Comparison of ENCODE assay signal across 16 cellular contexts in genomic region chr2:150076281-150076680, GRCh38.
DNase-seq lines count a peak whose midpoint lies in the region; ATAC-seq, FAIRE-seq and TF ChIP-seq lines count a peak whose summit lies in the region.
"Had no signal": no experiment of that assay in that cellular context is flagged by ENCODE, and none has a peak within 500 bp of the region (broad histone marks: within the 10 kb centered on the region; RNA-seq: fewer than 3 reads in every experiment).

No MANE protein-coding gene starts in this region.

- no peak for FAIRE-seq in A549 (lab: Jason Lieb, UNC)

- POLR2A ChIA-PET in A549 (lab: Yijun Ruan, JAX), result no interaction called here

- H3K9me3 ChIP-seq in A549, result no peaks in the 10 kb centered on the region
- H3K9me3 ChIP-seq: neutrophil had no signal

- no peak for TF ChIP-seq EP300 in A549 (IDR thresholded peaks at IDR 0.05)

- no peak for TF ChIP-seq RAD21 in A549 (conservative IDR thresholded peaks at IDR 0.05 in 1 of 2, IDR thresholded peaks at IDR 0.05 in 1 of 2)

- H3K4me2 ChIP-seq in A549, result peak overlapping the region; percentile 7; the same call in 2 of the 3 replicates

- no peak for TF ChIP-seq CTCF in A549 (IDR thresholded peaks at IDR 0.05)

- peaks cover 19% of the 10 kb centered on the region for H3K4me1 ChIP-seq in A549

- no peak overlapping the region for H3K4me3 ChIP-seq in A549
- H3K4me3 ChIP-seq: cardiac muscle cell, lung had no signal

- peak overlapping the region; percentile 47 to 62; a peak in 5 of 6 replicates for H3K27ac ChIP-seq in A549
- H3K27ac ChIP-seq: cardiac muscle cell, neutrophil had no signal

- CTCF ChIA-PET in A549 (lab: Yijun Ruan, JAX), result no interaction called here

- DNase-seq in A549 (ENCODE audit: low read depth in 1 of 2, low spot score in 1 of 2) (peak in 1 of 2 experiments; percentile 24), HT1080 (ENCODE audit: low read depth) (peak; percentile 72), amniotic epithelial cell (ENCODE audit: low read depth) (peak; percentile 79), foreskin melanocyte (peak; percentile 38), T-helper 1 cell (no peak), dermis blood vessel endothelial cell (no peak), HPDE6-E6E7 (ENCODE audit: extremely low spot score) (no peak)
- DNase-seq: activated CD4-positive, alpha-beta memory T cell treated with anti-CD3 and anti-CD28 coated beads for 36 hours; MM.1S; NCI-H2029; NCI-H774; SHP77 had no signal

- ATAC-seq in A549 (peak; percentile 78 to 88), GM21515 (IDR thresholded peaks at IDR 0.05; ENCODE audit: unreplicated experiment) (no peak)

- TF ChIP-seq POLR2A in A549 (IDR thresholded peaks at IDR 0.05; ENCODE audit: low read length), result no peak

- WGBS in A549 (ENCODE audit: missing lambda C conversion rate), result 33% methylated on average over 1 of the region's 1 CpG

TF ChIP-seq in A549, 52 proteins besides CTCF, POLR2A, EP300 and RAD21:
- TF ChIP-seq CBX2 (IDR thresholded peaks at IDR 0.05; ENCODE audit: borderline replicate concordance, low read depth), result no peak
- no peak for TF ChIP-seq KDM5A (IDR thresholded peaks at IDR 0.05)
- no peak for TF ChIP-seq SMC3 (IDR thresholded peaks at IDR 0.05)
- TF ChIP-seq ZSCAN20 (CRISPR knock-in tag; IDR thresholded peaks at IDR 0.05), result no peak
- no peak for TF ChIP-seq E2F6 (IDR thresholded peaks at IDR 0.05; ENCODE audit: borderline replicate concordance, low read depth)
- no peak for TF ChIP-seq REST (IDR thresholded peaks at IDR 0.05)
- TF ChIP-seq RCOR1 (IDR thresholded peaks at IDR 0.05; ENCODE audit: low read depth, low read length), result no peak
- TF ChIP-seq POLR2AphosphoS2 (conservative IDR thresholded peaks at IDR 0.05; ENCODE audit: low read length), result no peak
- TF ChIP-seq JUNB (IDR thresholded peaks at IDR 0.05), result no peak

Comparison
In these comparisons a context has a peak if more than half of its experiments do, and no peak if none do; other contexts are left out.
1. DNase-seq: peak in HT1080 (single experiment), amniotic epithelial cell (single experiment) and foreskin melanocyte (single experiment); none in T-helper 1 cell (0 of 5), dermis blood vessel endothelial cell (single experiment) and HPDE6-E6E7 (single experiment).